ENCODE assay signal across 8 cellular contexts in the genomic region with DNA sequence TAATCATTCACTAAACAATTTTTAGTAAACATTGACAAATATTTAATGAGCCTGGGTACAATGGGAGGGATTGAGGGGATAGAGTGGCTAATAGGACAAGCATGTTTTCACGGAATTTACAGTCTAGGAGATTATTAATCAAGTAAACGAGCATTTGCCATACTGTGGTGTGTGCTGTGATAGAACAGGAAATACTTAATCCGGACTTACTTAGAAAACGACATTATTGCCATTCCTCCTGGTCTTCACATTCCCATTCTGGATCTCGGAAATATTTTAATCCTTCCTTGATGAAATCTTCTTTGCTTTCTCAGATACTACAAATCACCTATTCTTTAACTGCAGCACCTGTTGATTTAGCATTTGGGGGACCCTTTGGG. TPM values are rescaled to one million over a fixed set of nuclear protein-coding genes. Genes with fewer than 3 reads are reported as not detected.
A peak's percentile ranks its signal among the peaks of the same experiment; 100 is the strongest.
DNase-seq lines count a peak whose midpoint lies in the region; ATAC-seq and TF ChIP-seq lines count a peak whose summit lies in the region.

No MANE protein-coding gene starts in this region.

- no peaks in the 10 kb centered on the region for H3K27me3 ChIP-seq in mucosa of rectum (ENCODE audit: control insufficient read depth in 2 of 2, insufficient read depth in 2 of 2, low read length in 2 of 2)

- no peaks in the 10 kb centered on the region for H3K36me3 ChIP-seq in mucosa of rectum (ENCODE audit: control insufficient read depth in 2 of 2, insufficient read depth in 2 of 2, low read length in 2 of 2)

- H3K9me3 ChIP-seq in mucosa of rectum (ENCODE audit: control insufficient read depth in 2 of 2, low read length in 2 of 2), result no peaks in the 10 kb centered on the region

- peak overlapping the region; percentile 80 for H3K27ac ChIP-seq in C4-2B
- H3K27ac ChIP-seq in mucosa of rectum (ENCODE audit: low read depth in 2 of 2, low read length in 2 of 2), result peak overlapping the region; percentile 76 to 88

- H3K4me1 ChIP-seq in mucosa of rectum (ENCODE audit: control insufficient read depth in 2 of 2, insufficient read depth in 2 of 2, low read length in 2 of 2), result peaks cover 3 to 6% of the 10 kb centered on the region in 2 donors

- ATAC-seq in GM18873 (IDR thresholded peaks at IDR 0.05; ENCODE audit: low FRiP score, unreplicated experiment) (no peak), HG03139 (IDR thresholded peaks at IDR 0.05; ENCODE audit: unreplicated experiment) (no peak)

- TF ChIP-seq CTCF in C4-2B (conservative IDR thresholded peaks at IDR 0.05), result no peak
- no peak for TF ChIP-seq CTCF in cardiac fibroblast (IDR thresholded peaks at IDR 0.05; ENCODE audit: low read depth, low read length)

- no peak for DNase-seq in Jurkat, Clone E6-1 (ENCODE audit: low read depth, low spot score)
- DNase-seq in cardiac fibroblast (ENCODE audit: low read depth in 2 of 2) (peak; percentile 13 to 35), NCI-H146 (lab: John Stamatoyannopoulos, UW) (no peak)
- no peak for DNase-seq in central memory CD4-positive, alpha-beta T cell

- H3K4me3 ChIP-seq in Jurkat, Clone E6-1 (ENCODE audit: low read length), result peak overlapping the region; percentile 83
- peak overlapping the region; percentile 96 to 98 for H3K4me3 ChIP-seq in cardiac fibroblast (replicated peaks in 1 of 2; ENCODE audit: low read depth in 2 of 2, low read length in 2 of 2)
- peak overlapping the region; percentile 82 to 90 for H3K4me3 ChIP-seq in mucosa of rectum (ENCODE audit: low read length in 2 of 2)

- H3K9ac ChIP-seq in mucosa of rectum (ENCODE audit: low read depth in 1 of 2, low read length in 2 of 2), result peak overlapping the region; percentile 81 to 87

RNA-seq across cellular contexts. Expression of gene TTLL4, which starts 0.9 kb away (rescaled TPM):
- 27.2 TPM for polyA plus RNA-seq in Jurkat, Clone E6-1 (2012; ENCODE audit: insufficient read depth, insufficient read length)

RNA-seq across cellular contexts. Expression of gene STK36, which starts 39.7 kb away (rescaled TPM):
- polyA plus RNA-seq in Jurkat, Clone E6-1 (2012; ENCODE audit: insufficient read depth, insufficient read length), result 12.8 TPM

RNA-seq across cellular contexts. Expression of gene RNF25, which starts 39.7 kb away (rescaled TPM):
- polyA plus RNA-seq in Jurkat, Clone E6-1 (2012; ENCODE audit: insufficient read depth, insufficient read length), result 77.7 TPM

RNA-seq across cellular contexts. Expression of gene BCS1L, which starts 52.1 kb away (rescaled TPM):
- 128 TPM for polyA plus RNA-seq in Jurkat, Clone E6-1 (2012; ENCODE audit: insufficient read depth, insufficient read length)

RNA-seq across cellular contexts. Expression of gene ZNF142, which starts 52.1 kb away (rescaled TPM):
- 30.5 TPM for polyA plus RNA-seq in Jurkat, Clone E6-1 (2012; ENCODE audit: insufficient read depth, insufficient read length)

Comparison
In these comparisons a context has a peak if more than half of its experiments do, and no peak if none do; other contexts are left out.
1. DNase-seq: peak in cardiac fibroblast (2 of 2); none in Jurkat, Clone E6-1 (single experiment), NCI-H146 (single experiment) and central memory CD4-positive, alpha-beta T cell (single experiment).
2. Peak in every context shown above with its lines, with median percentiles within 50 percentile points of each other: H3K4me3 ChIP-seq.